ENCODE assay signal across 26 cellular contexts in the genomic region with DNA sequence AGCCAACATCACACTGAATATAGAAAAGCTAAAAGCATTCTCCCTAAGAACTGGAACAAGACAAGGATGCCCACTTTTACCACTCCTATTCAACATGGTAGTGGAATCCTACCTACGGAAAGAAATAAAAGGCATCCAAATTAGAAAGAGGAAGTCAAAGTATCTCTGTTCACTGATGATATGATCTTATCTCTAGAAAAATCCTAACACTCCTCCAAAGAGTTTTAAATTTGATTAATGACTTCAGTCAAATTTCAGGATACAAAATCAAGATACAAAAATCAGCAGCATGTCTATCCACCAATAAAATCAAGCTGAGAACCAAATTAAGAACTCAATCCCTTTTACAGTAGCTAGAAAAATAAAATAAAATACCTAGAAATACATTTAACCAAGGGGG.
"Had no signal": no experiment of that assay in that cellular context is flagged by ENCODE, and none has a peak within 500 bp of the region (broad histone marks: within the 10 kb centered on the region; RNA-seq: fewer than 3 reads in every experiment).

No MANE protein-coding gene starts in this region.

- H3K4me2 ChIP-seq: hepatocyte had no signal

- H3K4me3 ChIP-seq: esophagus muscularis mucosa, gastroesophageal sphincter, heart left ventricle, hepatocyte, left lung, mucosa of descending colon, pancreas, right lobe of liver, suprapubic skin, transverse colon, upper lobe of right lung, uterus had no signal

- ATAC-seq: foreskin keratinocyte; gastroesophageal sphincter; heart left ventricle; left lung; mucosa of descending colon; natural killer cell treated with Interleukin-12 subunit alpha and Interleukin-12 subunit beta and Interleukin-15 and Interleukin-18, amount 100 ng/mL, for 72 hours; pancreas; right lobe of liver; stimulated activated naive CD8-positive, alpha-beta T cell treated with anti-CD3 and anti-CD28 coated beads, Interleukin-15, amount 100 ng/mL, for 72 hours; upper lobe of right lung had no signal

- H3K27me3 ChIP-seq: esophagus muscularis mucosa, gastroesophageal sphincter, heart left ventricle, hepatocyte, pancreas, right lobe of liver, suprapubic skin, transverse colon, upper lobe of right lung, uterus had no signal

- H3K27ac ChIP-seq: esophagus muscularis mucosa, foreskin keratinocyte, gastroesophageal sphincter, heart left ventricle, hepatocyte, left lung, neutrophil, pancreas, right lobe of liver, suprapubic skin, transverse colon, upper lobe of right lung, uterus had no signal

- H2AFZ ChIP-seq: hepatocyte had no signal

- H3K4me1 ChIP-seq: esophagus muscularis mucosa, foreskin keratinocyte, gastroesophageal sphincter, heart left ventricle, left lung, pancreas, right lobe of liver, suprapubic skin, transverse colon, upper lobe of right lung, uterus had no signal

- H3K9me3 ChIP-seq: esophagus muscularis mucosa, gastroesophageal sphincter, left lung, mucosa of descending colon, pancreas, right lobe of liver, suprapubic skin, transverse colon, upper lobe of right lung, uterus had no signal

- H3K79me2 ChIP-seq: hepatocyte had no signal

- H3K36me3 ChIP-seq: esophagus muscularis mucosa, gastroesophageal sphincter, heart left ventricle, left lung, neutrophil, pancreas, right lobe of liver, suprapubic skin, transverse colon, upper lobe of right lung, uterus had no signal

- DNase-seq: dermis blood vessel endothelial cell; effector memory CD4-positive, alpha-beta T cell; foreskin keratinocyte; heart left ventricle; kidney; left lung; mesenchymal stem cell; mucosa of descending colon; naive B cell; pancreas; right lobe of liver; small intestine; stimulated activated CD4-positive, alpha-beta T cell treated with anti-CD3 and anti-CD28 coated beads, Interleukin-15, amount 100 ng/mL, for 24 hours; stimulated activated CD4-positive, alpha-beta T cell treated with anti-CD3 and anti-CD28 coated beads, Interleukin-2, amount 100 ng/mL, for 48 hours; stimulated activated CD8-positive, alpha-beta memory T cell treated with anti-CD3 and anti-CD28 coated beads, Interleukin-4, amount 100 ng/mL, for 48 hours; stimulated activated naive CD4-positive, alpha-beta T cell; stimulated activated naive CD8-positive, alpha-beta T cell treated with anti-CD3 and anti-CD28 coated beads, Interleukin-15, amount 100 ng/mL, for 72 hours; transverse colon; upper lobe of right lung; uterus had no signal
